23 cellular contexts compared by ENCODE assay signal in the genomic region with DNA sequence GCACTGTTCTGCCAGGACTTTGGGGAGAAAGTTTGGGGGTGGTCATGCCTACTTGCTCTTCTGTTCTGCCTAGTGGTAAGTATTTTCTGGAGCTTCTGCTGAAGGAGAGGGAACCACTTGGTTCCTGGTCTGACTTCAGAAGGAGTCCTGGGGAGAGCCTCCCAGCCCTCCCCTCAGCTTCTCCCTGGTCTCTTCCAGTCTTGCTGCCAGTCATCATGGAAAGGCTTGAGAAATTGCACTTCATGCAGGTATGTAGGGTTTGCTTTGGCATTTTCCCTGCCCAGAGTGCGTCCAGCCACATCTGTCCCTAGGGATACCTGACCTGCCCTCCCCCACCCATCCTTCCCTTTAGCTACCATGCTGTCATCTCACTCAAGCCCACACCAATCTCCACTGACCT.
"Had no signal": no experiment of that assay in that cellular context is flagged by ENCODE, and none has a peak within 500 bp of the region (broad histone marks: within the 10 kb centered on the region; RNA-seq: fewer than 3 reads in every experiment).

No MANE protein-coding gene starts in this region.

- ATAC-seq: K562, Panc1, Right ventricle myocardium inferior, SK-N-SH treated with all-trans-retinoic acid at 6 μM for 48 hours had no signal

- H3K27ac ChIP-seq: HL-60, KMS-11, SJCRH30 had no signal

- H3K27me3 Mint-ChIP-seq: IgD-negative memory B cell had no signal

- H3K27ac Mint-ChIP-seq: IgD-negative memory B cell had no signal

- H3K9me3 Mint-ChIP-seq: IgD-negative memory B cell had no signal

- H3K9me3 ChIP-seq: SJCRH30 had no signal

- H3K4me3 ChIP-seq: K562, SJCRH30 had no signal

- H3K27me3 ChIP-seq: SJCRH30 had no signal

- DNase-seq: Kasumi-1, MM.1S, NCI-H1092 treated with DMSO at 0.1 percent for 48 hours, NCI-H1436, NCI-H187, NCI-H2029, NCI-H2081 treated with DMSO at 0.1 percent for 48 hours, NCI-H2171, NCI-H226, NCI-H446, NCI-H510A, NCI-H524 treated with DMSO at 0.1 percent for 48 hours, NCI-H69, NCI-H774, SHP77 treated with DMSO at 0.1 percent for 48 hours, SJCRH30 had no signal

- H3K4me1 ChIP-seq: SJCRH30 had no signal

- H3K4me3 Mint-ChIP-seq: IgD-negative memory B cell had no signal
